ENCODE assay signal across 8 cellular contexts in genomic region chr19:10478903-10479384, GRCh38. TPM values are rescaled to one million over a fixed set of nuclear protein-coding genes. Genes with fewer than 3 reads are reported as not detected.
DNase-seq lines count a peak whose midpoint lies in the region; ATAC-seq and TF ChIP-seq lines count a peak whose summit lies in the region.

No MANE protein-coding gene starts in this region.

- peak overlapping the region in 5 of 6 donors; percentile 77 to 97 (median 92) for H3K27ac Mint-ChIP-seq in naive B cell

- H3K79me2 ChIP-seq in OCI-LY7 (ENCODE audit: insufficient read depth, low read depth, low read length), result no peaks in the 10 kb centered on the region

- H3K4me3 Mint-ChIP-seq in activated T-cell treated with anti-CD3 and anti-CD28 coated beads, Interleukin-2, amount 50 U/mL, for 4 hours, result peak overlapping the region; percentile 55
- H3K4me3 Mint-ChIP-seq in naive B cell, result peak overlapping the region in 6 of 8 donors; percentile 30 to 82 (median 54)

- CTCF ChIA-PET in OCI-LY7 (lab: Charles Lee; ENCODE audit: unreplicated experiment), result interaction anchor here (0.7 kb wide), 1 partner anchor 51 kb away, joined by 4 read pairs; no protein-coding TSS in a partner anchor

- H3K27me3 ChIP-seq in esophagus squamous epithelium, result no peaks in the 10 kb centered on the region

- H3K36me3 ChIP-seq in OCI-LY7 (ENCODE audit: insufficient read depth, low read length) (peaks cover 4% of the 10 kb centered on the region; the same call in 1 of the 2 replicates), esophagus squamous epithelium (no peaks in the 10 kb centered on the region)

- H3K4me3 ChIP-seq in OCI-LY7 (ENCODE audit: low read depth, low read length, poor library complexity, severe bottlenecking) (no peak overlapping the region), esophagus squamous epithelium (peak overlapping the region; percentile 25 to 56 (median 42))

- no peak overlapping the region for H2AFZ ChIP-seq in OCI-LY7 (ENCODE audit: low read length)

- intact Hi-C loops in OCI-LY7 (cut with micrococcal nuclease; ENCODE audit: unreplicated experiment), result no loop called here
- intact Hi-C loops in esophagus squamous epithelium (cut with DNase I), result no loop called here

- no peaks in the 10 kb centered on the region for H3K36me3 Mint-ChIP-seq in activated T-cell treated with anti-CD3 and anti-CD28 coated beads, Interleukin-2, amount 50 U/mL, for 4 hours (ENCODE audit: insufficient read depth)
- H3K36me3 Mint-ChIP-seq in naive B cell, result no peaks in the 10 kb centered on the region

- TF ChIP-seq POLR2A in esophagus squamous epithelium (IDR thresholded peaks at IDR 0.05), result no peak

- whole genome bisulfite sequencing in esophagus squamous epithelium, 2 donors, result 2% methylated on average over 10 of the region's 36 CpGs

- H3K9me2 ChIP-seq in OCI-LY7 (ENCODE audit: insufficient read depth, low read length), result no peaks in the 10 kb centered on the region

- H3K27ac ChIP-seq in OCI-LY7 (ENCODE audit: low read depth, low read length, poor library complexity, severe bottlenecking), result no peak overlapping the region
- H3K27ac ChIP-seq in esophagus squamous epithelium, result peak overlapping the region in 2 of 4 donors; percentile 22 to 42

- H3K4me1 ChIP-seq in OCI-LY7 (ENCODE audit: insufficient read depth, low read length, poor library complexity, severe bottlenecking) (no peaks in the 10 kb centered on the region), esophagus squamous epithelium (peaks cover 5 to 18% (median 8%) of the 10 kb centered on the region in 3 donors)

- H3K4me2 ChIP-seq in OCI-LY7 (ENCODE audit: low read length), result no peak overlapping the region

- DNase-seq in AG20443 (ENCODE audit: low spot score), result peak; percentile 94
- peak; percentile 41 for DNase-seq in OCI-LY7 (ENCODE audit: low spot score)
- DNase-seq in activated T-cell treated with anti-CD3 and anti-CD28 coated beads, Interleukin-2, amount 50 U/mL, for 4 hours, result peak; percentile 88
- peak; percentile 25 for DNase-seq in esophagus squamous epithelium (lab: John Stamatoyannopoulos, UW)
- DNase-seq in naive B cell, result peak; percentile 73
- DNase-seq in stimulated activated CD8-positive, alpha-beta memory T cell treated with anti-CD3 and anti-CD28 coated beads, Interleukin-7, amount 100 ng/mL, for 1 hour (ENCODE audit: low read depth in 2 of 2), result peak; percentile 70 to 75

- no peaks in the 10 kb centered on the region for H3K27me3 Mint-ChIP-seq in activated T-cell treated with anti-CD3 and anti-CD28 coated beads, Interleukin-2, amount 50 U/mL, for 4 hours (ENCODE audit: low read depth)
- no peaks in the 10 kb centered on the region for H3K27me3 Mint-ChIP-seq in naive B cell

- no peaks in the 10 kb centered on the region for H3K9me3 Mint-ChIP-seq in activated T-cell treated with anti-CD3 and anti-CD28 coated beads, Interleukin-2, amount 50 U/mL, for 4 hours
- H3K9me3 Mint-ChIP-seq in naive B cell, result no peaks in the 10 kb centered on the region

- peaks cover 16% of the 10 kb centered on the region for H3K4me1 Mint-ChIP-seq in activated T-cell treated with anti-CD3 and anti-CD28 coated beads, Interleukin-2, amount 50 U/mL, for 4 hours (ENCODE audit: low read depth)
- H3K4me1 Mint-ChIP-seq in naive B cell, result peaks cover 5 to 23% (median 8%) of the 10 kb centered on the region in 3 donors

- ATAC-seq in HG02642 (IDR thresholded peaks at IDR 0.05; ENCODE audit: poor library complexity, unreplicated experiment), result peak; percentile 64
- peak; percentile 98 to 99 for ATAC-seq in activated T-cell treated with anti-CD3 and anti-CD28 coated beads, Interleukin-2, amount 50 U/mL, for 4 hours
- ATAC-seq in naive B cell (ENCODE audit: low read depth in 2 of 2), result peak; percentile 92 to 94
- ATAC-seq in GM19452 (IDR thresholded peaks at IDR 0.05; ENCODE audit: unreplicated experiment), result no peak

- POLR2A ChIA-PET in OCI-LY7 (lab: Charles Lee), result no interaction called here

- H4K20me1 ChIP-seq in OCI-LY7 (ENCODE audit: insufficient read depth, low read length), result no peaks in the 10 kb centered on the region

- TF ChIP-seq CTCF in OCI-LY7 (conservative IDR thresholded peaks at IDR 0.05; ENCODE audit: low read length), result peak; percentile 56
- peak; percentile 10 to 77 (median 28) for TF ChIP-seq CTCF in esophagus squamous epithelium (IDR thresholded peaks at IDR 0.05)

- H3K9me3 ChIP-seq in OCI-LY7 (ENCODE audit: low read length) (no peaks in the 10 kb centered on the region), esophagus squamous epithelium (no peaks in the 10 kb centered on the region)

- no TSS peak for BruUV-seq in OCI-LY7 (replicated peaks; lab: Mats Ljungman, UMichigan)

RNA-seq across cellular contexts. Expression of gene KEAP1, which starts 24.2 kb away (rescaled TPM):
- 65.9 and 68.9 TPM in 2 replicates for total RNA-seq in OCI-LY7 (2014; rRNA removed; shearing (Covaris generic))
- total RNA-seq in OCI-LY7 (2022) (64.9 and 93.5 TPM in 2 replicates), esophagus squamous epithelium (10 to 100 TPM; 66.2 to 86.9 (median 76.4) TPM)
- total RNA-seq in activated T-cell treated with anti-CD3 and anti-CD28 coated beads, Interleukin-2, amount 50 U/mL, for 4 hours, result 10 to 100 TPM; 89.9 to 98.7 (median 92.9) TPM
- 1 to 10 TPM in 5 of 6 donors, under 1 TPM in 1; 0.18 to 9.8 (median 7.7) TPM for polyA plus RNA-seq in naive B cell (ENCODE audit: low read depth in 6 of 6)

RNA-seq across cellular contexts. Expression of gene S1PR5, which starts 38.3 kb away (rescaled TPM):
- total RNA-seq in OCI-LY7 (2014; rRNA removed; shearing (Covaris generic)), result not detected in 2 replicates
- total RNA-seq in OCI-LY7 (2022), result not detected in 2 replicates
- under 1 TPM; 0.15 to 0.27 (median 0.24) TPM for total RNA-seq in activated T-cell treated with anti-CD3 and anti-CD28 coated beads, Interleukin-2, amount 50 U/mL, for 4 hours
- 10 to 100 TPM in 3 of 4 donors, 1 to 10 TPM in 1; 8.9 to 27.2 (median 16.3) TPM for total RNA-seq in esophagus squamous epithelium
- polyA plus RNA-seq in naive B cell (ENCODE audit: low read depth in 6 of 6), result under 1 TPM in 5 of 6 donors, not detected in 1; 0.24 to 0.96 (median 0.75) TPM

RNA-seq across cellular contexts. Expression of gene PDE4A, which starts 58.6 kb away (rescaled TPM):
- total RNA-seq in OCI-LY7 (2014; rRNA removed; shearing (Covaris generic)), result 9.4 and 16.4 TPM in 2 replicates
- total RNA-seq in OCI-LY7 (2022) (42.4 and 45.1 TPM in 2 replicates), esophagus squamous epithelium (1 to 10 TPM in 3 of 4 donors, under 1 TPM in 1; 0.87 to 7.1 (median 2.3) TPM)
- 1 to 10 TPM; 4.0 to 4.8 (median 4.2) TPM for total RNA-seq in activated T-cell treated with anti-CD3 and anti-CD28 coated beads, Interleukin-2, amount 50 U/mL, for 4 hours
- polyA plus RNA-seq in naive B cell (ENCODE audit: low read depth in 6 of 6), result 1 to 10 TPM in 1 of 6 donors, under 1 TPM in 4, not detected in 1; 0.17 to 2.8 (median 0.25) TPM

Comparison
In these comparisons a context has a peak if more than half of its experiments do, and no peak if none do; other contexts are left out.
1. DNase-seq: peak in every context shown above with its lines; median percentile 94 in AG20443; 88 in activated T-cell treated with anti-CD3 and anti-CD28 coated beads, Interleukin-2, amount 50 U/mL, for 4 hours; 73 in naive B cell; 72 in stimulated activated CD8-positive, alpha-beta memory T cell treated with anti-CD3 and anti-CD28 coated beads, Interleukin-7, amount 100 ng/mL, for 1 hour; 41 in OCI-LY7; 25 in esophagus squamous epithelium.
2. RNA of gene S1PR5, which starts 38.3 kb away (total RNA-seq): 8.9 to 27.2 TPM in esophagus squamous epithelium; 0.15 to 0.27 TPM in activated T-cell treated with anti-CD3 and anti-CD28 coated beads, Interleukin-2, amount 50 U/mL, for 4 hours and not detected in OCI-LY7; every median in the first group is over 4 times any median in the second.